ENCODE assay signal across 12 cellular contexts in the genomic region with DNA sequence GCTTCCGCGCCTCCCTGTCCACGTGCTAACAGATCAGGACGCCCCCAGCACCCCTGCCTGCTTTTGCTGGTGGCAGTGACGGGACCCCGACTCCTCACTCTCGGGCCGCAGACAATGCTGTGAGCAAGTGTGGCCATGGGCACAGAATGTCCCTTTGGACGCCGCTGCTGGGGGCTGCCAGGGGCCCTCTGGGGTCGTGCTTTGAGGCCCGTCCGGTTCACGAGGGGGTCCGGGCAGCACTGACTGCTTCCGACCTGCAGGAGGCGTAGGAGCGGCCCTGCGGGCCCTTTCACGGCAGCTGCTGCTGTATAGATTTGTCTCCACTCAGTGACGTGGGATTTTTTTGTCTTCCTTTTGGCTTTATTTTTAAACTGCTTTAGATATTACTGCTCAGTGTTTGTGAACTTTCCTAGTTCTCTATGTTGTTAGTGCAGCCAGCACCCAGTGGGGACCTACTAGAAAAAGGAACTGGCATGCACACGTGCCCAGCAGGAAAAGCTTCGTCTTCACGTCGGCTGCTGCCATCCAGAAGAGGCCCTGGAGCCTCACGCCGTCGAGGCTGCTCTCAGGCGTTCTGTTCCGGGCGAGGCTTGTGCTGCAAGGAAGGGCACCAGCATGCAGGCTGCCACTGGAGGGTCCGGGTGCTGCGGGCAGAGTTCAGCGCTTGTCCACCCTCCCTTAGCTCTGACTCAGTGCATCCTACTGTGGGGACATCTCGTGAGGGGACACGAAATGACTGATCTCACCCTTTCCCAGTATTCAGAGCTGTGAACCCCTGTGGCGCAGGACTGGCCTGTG. TPM values are rescaled to one million over a fixed set of nuclear protein-coding genes. Genes with fewer than 3 reads are reported as not detected.
A peak's percentile ranks its signal among the peaks of the same experiment; 100 is the strongest.
DNase-seq lines count a peak whose midpoint lies in the region; ATAC-seq, FAIRE-seq and TF ChIP-seq lines count a peak whose summit lies in the region.
"Had no signal": no experiment of that assay in that cellular context is flagged by ENCODE, and none has a peak within 500 bp of the region (broad histone marks: within the 10 kb centered on the region; RNA-seq: fewer than 3 reads in every experiment).

No MANE protein-coding gene starts in this region.

- POLR2A ChIA-PET in AG04450 (lab: Yijun Ruan, JAX): no interaction called here
- POLR2A ChIA-PET in HEK293 (lab: Yijun Ruan, JAX): interaction anchor here (0.9 kb wide), 1 partner anchor 11 kb away, joined by 3 read pairs; no protein-coding TSS in a partner anchor

- CTCF ChIA-PET in AG04450 (lab: Charles Lee): no interaction called here
- CTCF ChIA-PET in HEK293 (lab: Yijun Ruan, JAX): interaction anchor here (1.0 kb wide), 1 partner anchor 8 kb away, joined by 4 read pairs; no protein-coding TSS in a partner anchor

- ATAC-seq in HG03521 (IDR thresholded peaks at IDR 0.05; ENCODE audit: unreplicated experiment): no peak
- ATAC-seq: left lobe of liver, psoas muscle had no signal

- DNase-seq in AG04450 (ENCODE audit: low read depth, low spot score) (no peak), bronchial epithelial cell (ENCODE audit: low read depth) (no peak), kidney epithelial cell (ENCODE audit: low read depth) (no peak), DMS114 treated with DMSO at 0.1 percent for 48 hours (lab: John Stamatoyannopoulos, UW; ENCODE audit: unreplicated experiment) (no peak), NCI-H510A (lab: John Stamatoyannopoulos, UW) (no peak), kidney tubule cell (ENCODE audit: low spot score) (no peak)
- DNase-seq: COR-L47; effector memory CD4-positive, alpha-beta T cell; psoas muscle had no signal

- no peaks in the 10 kb centered on the region; the same call in 1 of the 2 replicates for H3K4me1 ChIP-seq in HEK293 (ENCODE audit: control insufficient read depth, insufficient read depth, low read length)
- H3K4me1 ChIP-seq: psoas muscle had no signal

- H3K27ac ChIP-seq in AG04450 (ENCODE audit: low read depth, low read length): no peak overlapping the region
- no peak overlapping the region for H3K27ac ChIP-seq in HEK293 (ENCODE audit: extremely low read depth, low read depth, low read length)
- H3K27ac ChIP-seq: psoas muscle had no signal

- H3K9me3 ChIP-seq in AG04450 (ENCODE audit: control insufficient read depth, insufficient read depth, low read length): peaks cover 8% of the 10 kb centered on the region; the same call in 1 of the 2 replicates
- no peaks in the 10 kb centered on the region for H3K9me3 ChIP-seq in HEK293 (ENCODE audit: control insufficient read depth, insufficient read depth, low read depth, low read length)
- H3K9me3 ChIP-seq: psoas muscle had no signal

- no peak for FAIRE-seq in bronchial epithelial cell (lab: Jason Lieb, UNC)

- H3K36me3 ChIP-seq in HEK293 (ENCODE audit: control insufficient read depth in 2 of 2, insufficient read depth in 1 of 2, low read length in 2 of 2): peaks cover 6 to 80% of the 10 kb centered on the region in 2 experiments; a peak in 2 of 3 replicates
- peaks cover 38% of the 10 kb centered on the region for H3K36me3 ChIP-seq in bronchial epithelial cell (ENCODE audit: control insufficient read depth, insufficient read depth, low read length)
- peaks cover 8% of the 10 kb centered on the region for H3K36me3 ChIP-seq in kidney epithelial cell (ENCODE audit: control insufficient read depth, insufficient read depth, low read length)

- H3K27me3 ChIP-seq in AG04450 (ENCODE audit: control insufficient read depth, insufficient read depth, low read length): no peaks in the 10 kb centered on the region
- H3K27me3 ChIP-seq in bronchial epithelial cell (ENCODE audit: control insufficient read depth, insufficient read depth, low read length): no peaks in the 10 kb centered on the region
- no peaks in the 10 kb centered on the region for H3K27me3 ChIP-seq in kidney epithelial cell (ENCODE audit: control insufficient read depth, insufficient read depth, low read length)

- TF ChIP-seq CTCF in AG04450 (IDR thresholded peaks at IDR 0.05; ENCODE audit: low read depth, low read length): peak; percentile 41
- TF ChIP-seq CTCF in HEK293 (tag by site-specific recombination; IDR thresholded peaks at IDR 0.05): no peak
- TF ChIP-seq CTCF in bronchial epithelial cell (IDR thresholded peaks at IDR 0.05; ENCODE audit: insufficient read depth, low read length, severe bottlenecking): peak; percentile 42
- peak; percentile 48 for TF ChIP-seq CTCF in kidney epithelial cell (IDR thresholded peaks at IDR 0.05; ENCODE audit: insufficient read depth, low read length, poor library complexity, severe bottlenecking)

- no peak overlapping the region for H3K4me3 ChIP-seq in AG04450 (ENCODE audit: low read depth, low read length)
- H3K4me3 ChIP-seq in HEK293 (ENCODE audit: low read depth, low read length): no peak overlapping the region
- no peak overlapping the region for H3K4me3 ChIP-seq in bronchial epithelial cell (ENCODE audit: low read depth, low read length)
- no peak overlapping the region for H3K4me3 ChIP-seq in kidney epithelial cell (ENCODE audit: low read depth, low read length)
- H3K4me3 ChIP-seq: psoas muscle had no signal

TF ChIP-seq in HEK293, 187 proteins besides CTCF, POLR2A, EP300 and RAD21:
- no peak for TF ChIP-seq TSHZ1 (tag by site-specific recombination; IDR thresholded peaks at IDR 0.05; ENCODE audit: borderline replicate concordance)
- 0 out of 2 replicates have a peak, but pooled peaks have one; percentile 26 for TF ChIP-seq ZNF223 (tag by site-specific recombination; IDR thresholded peaks at IDR 0.05)
- 0 out of 2 replicates have a peak, but pooled peaks have one; percentile 30 for TF ChIP-seq ZNF121 (tag by site-specific recombination; IDR thresholded peaks at IDR 0.05)
TF ChIP-seq in HEK293: peak in this region for 2.

RNA-seq across cellular contexts. Expression of gene UCKL1, which starts 21.7 kb away (rescaled TPM):
- 18.0 and 22.3 TPM in 2 replicates for polyA plus RNA-seq in AG04450 (2011; rRNA removed)
- 17.2 and 22.2 TPM in 2 replicates for polyA minus RNA-seq in AG04450 (2011; rRNA and poly(A)+ RNA removed)
- total RNA-seq in bronchial epithelial cell (16.8 and 19.0 TPM in 2 replicates), kidney epithelial cell (19.6 and 25.6 TPM in 2 replicates)

RNA-seq across cellular contexts. Expression of gene ZNF512B, which starts 35.3 kb away (rescaled TPM):
- 4.0 and 6.0 TPM in 2 replicates for polyA plus RNA-seq in AG04450 (2011; rRNA removed)
- 7.0 and 8.4 TPM in 2 replicates for polyA minus RNA-seq in AG04450 (2011; rRNA and poly(A)+ RNA removed)
- total RNA-seq in bronchial epithelial cell: 4.5 and 6.1 TPM in 2 replicates
- total RNA-seq in kidney epithelial cell: 10.8 TPM in 2 replicates

RNA-seq across cellular contexts. Expression of gene DNAJC5, which starts 39.5 kb away (rescaled TPM):
- 36.7 and 40.9 TPM in 2 replicates for polyA plus RNA-seq in AG04450 (2011; rRNA removed)
- polyA minus RNA-seq in AG04450 (2011; rRNA and poly(A)+ RNA removed): 52.0 and 63.4 TPM in 2 replicates
- total RNA-seq in bronchial epithelial cell (120 and 121 TPM in 2 replicates), kidney epithelial cell (53.9 and 57.2 TPM in 2 replicates)

RNA-seq across cellular contexts. Expression of gene SAMD10, which starts 45.0 kb away (rescaled TPM):
- 1.3 and 1.8 TPM in 2 replicates for polyA plus RNA-seq in AG04450 (2011; rRNA removed)
- 0.51 and 0.74 TPM in 2 replicates for polyA minus RNA-seq in AG04450 (2011; rRNA and poly(A)+ RNA removed)
- total RNA-seq in bronchial epithelial cell: 1.1 and 2.7 TPM in 2 replicates
- total RNA-seq in kidney epithelial cell: 8.0 and 9.6 TPM in 2 replicates

RNA-seq across cellular contexts. Expression of gene PRPF6, which starts 46.5 kb away (rescaled TPM):
- 38.5 and 47.5 TPM in 2 replicates for polyA plus RNA-seq in AG04450 (2011; rRNA removed)
- 49.9 and 56.3 TPM in 2 replicates for polyA minus RNA-seq in AG04450 (2011; rRNA and poly(A)+ RNA removed)
- 41.0 and 48.4 TPM in 2 replicates for total RNA-seq in bronchial epithelial cell
- total RNA-seq in kidney epithelial cell: 75.4 and 78.5 TPM in 2 replicates
